In the genomic region with DNA sequence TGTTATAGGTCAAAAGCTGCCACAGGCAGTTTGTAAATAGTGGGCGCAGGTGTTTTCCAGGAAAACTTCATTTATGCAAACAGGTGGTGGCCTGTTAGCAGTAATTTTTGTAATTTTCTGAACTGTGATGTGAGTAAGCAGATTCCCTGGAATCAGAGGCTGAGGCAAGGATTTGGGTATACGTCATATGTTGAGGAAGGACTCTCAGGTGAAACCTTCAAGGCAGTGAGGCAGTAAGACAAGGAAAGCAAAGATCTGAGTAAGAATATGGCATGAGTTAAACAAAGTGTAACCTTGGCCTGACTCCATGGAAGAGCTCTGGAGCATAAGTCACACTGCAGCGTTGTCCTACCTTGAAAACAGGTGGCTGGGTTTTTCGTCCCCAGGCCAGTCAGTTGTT, we compare ENCODE assay signal across 22 cellular contexts.
"Had no signal": no experiment of that assay in that cellular context is flagged by ENCODE, and none has a peak within 500 bp of the region (broad histone marks: within the 10 kb centered on the region; RNA-seq: fewer than 3 reads in every experiment).

No MANE protein-coding gene starts in this region.

- ATAC-seq: Right ventricle myocardium inferior, SK-N-SH treated with all-trans-retinoic acid at 6 μM for 48 hours, T-helper 17 cell had no signal

- H3K27ac Mint-ChIP-seq: T-helper 17 cell had no signal

- H3K4me3 Mint-ChIP-seq: T-helper 17 cell had no signal

- DNase-seq: KBM-7, MV-4-11, NCI-H1048, NCI-H1105 treated with DMSO at 0.1 percent for 48 hours, NCI-H1436 treated with DMSO at 0.1 percent for 48 hours, NCI-H187, NCI-H2029, NCI-H2081 treated with DMSO at 0.1 percent for 48 hours, NCI-H2171 treated with DMSO at 0.1 percent for 48 hours, NCI-H345, NCI-H446 treated with DMSO at 0.1 percent for 48 hours, NCI-H510A treated with DMSO at 0.1 percent for 48 hours, NCI-H526, OCI-M1, PC-9, Peyer's patch, SHP77 treated with DMSO at 0.1 percent for 48 hours, SJCRH30, T-helper 1 cell, T-helper 17 cell had no signal

- H3K4me1 Mint-ChIP-seq: T-helper 17 cell had no signal

- H3K27me3 Mint-ChIP-seq: T-helper 17 cell had no signal
